ENCODE assay signal across 10 cellular contexts in the genomic region with DNA sequence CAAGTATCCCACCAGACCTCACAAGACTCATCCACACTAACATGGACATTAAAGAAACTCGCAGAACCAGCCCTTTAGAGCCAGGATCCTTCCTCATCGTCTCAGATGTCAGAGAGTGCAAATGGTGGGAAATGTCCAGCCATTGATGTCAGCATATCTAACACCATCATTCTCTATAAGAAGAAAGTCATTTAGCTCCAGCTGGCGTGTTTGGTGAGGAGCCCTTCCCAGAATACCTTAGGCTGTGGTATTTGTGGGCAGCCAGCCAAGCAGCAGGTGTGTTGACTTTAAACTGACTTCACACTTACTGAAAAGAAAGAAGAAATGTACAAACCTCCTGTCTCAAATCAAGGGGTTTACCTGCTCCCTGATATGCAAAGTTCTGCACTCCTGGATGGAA. TPM values are rescaled to one million over a fixed set of nuclear protein-coding genes. Genes with fewer than 3 reads are reported as not detected.
A peak's percentile ranks its signal among the peaks of the same experiment; 100 is the strongest.
DNase-seq lines count a peak whose midpoint lies in the region; ATAC-seq and TF ChIP-seq lines count a peak whose summit lies in the region.
"Had no signal": no experiment of that assay in that cellular context is flagged by ENCODE, and none has a peak within 500 bp of the region (broad histone marks: within the 10 kb centered on the region; RNA-seq: fewer than 3 reads in every experiment).

No MANE protein-coding gene starts in this region.

- H3K4me3 ChIP-seq in Peyer's patch, result no peak overlapping the region
- no peak overlapping the region for H3K4me3 ChIP-seq in prostate gland
- no peak overlapping the region for H3K4me3 ChIP-seq in ascending aorta

- peaks cover 0 to 81% (median 0%) of the 10 kb centered on the region in 3 donors for H3K36me3 ChIP-seq in Peyer's patch
- H3K36me3 ChIP-seq in prostate gland, result peaks cover 2 to 9% of the 10 kb centered on the region in 2 donors
- H3K36me3 ChIP-seq in ascending aorta, result peaks cover 68 to 89% of the 10 kb centered on the region in 2 donors

- 60% methylated on average over 3 of the region's 3 CpGs for WGBS in prostate gland

- peak overlapping the region; percentile 70 for H3K4me3 Mint-ChIP-seq in activated naive CD4-positive, alpha-beta T cell treated with anti-CD3 and anti-CD28 coated beads, Interleukin-2, amount 50 U/mL, for 24 hours

- ATAC-seq in GM21390 (IDR thresholded peaks at IDR 0.05; ENCODE audit: unreplicated experiment) (no peak), GM21423 (IDR thresholded peaks at IDR 0.05; ENCODE audit: unreplicated experiment) (no peak), GM21526 (IDR thresholded peaks at IDR 0.05; ENCODE audit: low FRiP score, unreplicated experiment) (no peak)

- H3K4me1 Mint-ChIP-seq in activated naive CD4-positive, alpha-beta T cell treated with anti-CD3 and anti-CD28 coated beads, Interleukin-2, amount 50 U/mL, for 24 hours, result peaks cover 63% of the 10 kb centered on the region

- TF ChIP-seq CTCF in Peyer's patch (IDR thresholded peaks at IDR 0.05) (no peak), prostate gland (IDR thresholded peaks at IDR 0.05) (no peak), ascending aorta (IDR thresholded peaks at IDR 0.05) (no peak)

- H3K27me3 Mint-ChIP-seq in activated naive CD4-positive, alpha-beta T cell treated with anti-CD3 and anti-CD28 coated beads, Interleukin-2, amount 50 U/mL, for 24 hours, result no peaks in the 10 kb centered on the region

- peak overlapping the region in 2 of 4 donors; percentile 20 to 29 for H3K27ac ChIP-seq in Peyer's patch
- no peak overlapping the region for H3K27ac ChIP-seq in prostate gland
- H3K27ac ChIP-seq in ascending aorta, result peak overlapping the region in 1 of 2 donors; percentile 40
- H3K27ac ChIP-seq: C4-2B had no signal

- DNase-seq in DMS79 treated with DMSO at 0.1 percent for 48 hours (lab: John Stamatoyannopoulos, UW) (peak; percentile 70), Peyer's patch (peak; percentile 37 to 79 (median 69)), prostate gland (ENCODE audit: low spot score) (peak; percentile 72), ascending aorta (ENCODE audit: low spot score in 2 of 2) (no peak)
- DNase-seq: NCI-H1694 treated with DMSO at 0.1 percent for 48 hours had no signal

- no peaks in the 10 kb centered on the region for H3K9me3 Mint-ChIP-seq in activated naive CD4-positive, alpha-beta T cell treated with anti-CD3 and anti-CD28 coated beads, Interleukin-2, amount 50 U/mL, for 24 hours

- H3K27me3 ChIP-seq in Peyer's patch (no peaks in the 10 kb centered on the region), prostate gland (replicated peaks; ENCODE audit: insufficient read depth) (no peaks in the 10 kb centered on the region), ascending aorta (no peaks in the 10 kb centered on the region)

- H3K4me1 ChIP-seq in Peyer's patch (peaks cover 0 to 25% (median 3%) of the 10 kb centered on the region in 4 donors), prostate gland (replicated peaks) (peaks cover 5% of the 10 kb centered on the region), ascending aorta (peaks cover 0 to 16% of the 10 kb centered on the region in 2 donors)

- intact Hi-C loops in prostate gland (cut with DNase I) (no loop called here), ascending aorta (cut with DNase I) (no loop called here)

- H3K9me3 ChIP-seq in Peyer's patch (no peaks in the 10 kb centered on the region), prostate gland (no peaks in the 10 kb centered on the region), ascending aorta (no peaks in the 10 kb centered on the region)

- H3K36me3 Mint-ChIP-seq in activated naive CD4-positive, alpha-beta T cell treated with anti-CD3 and anti-CD28 coated beads, Interleukin-2, amount 50 U/mL, for 24 hours, result peaks cover 37% of the 10 kb centered on the region

- TF ChIP-seq POLR2A in Peyer's patch (IDR thresholded peaks at IDR 0.05) (no peak), prostate gland (IDR thresholded peaks at IDR 0.05) (no peak)

- peak overlapping the region; percentile 96 for H3K27ac Mint-ChIP-seq in activated naive CD4-positive, alpha-beta T cell treated with anti-CD3 and anti-CD28 coated beads, Interleukin-2, amount 50 U/mL, for 24 hours

RNA-seq across cellular contexts. Expression of a gene that starts 17.3 kb away (rescaled TPM):
- total RNA-seq in Peyer's patch (10 to 100 TPM; 35.8 to 51.2 (median 43.8) TPM), prostate gland (10 to 100 TPM; 33.1 to 56.7 TPM), ascending aorta (56.2 TPM)

RNA-seq across cellular contexts. Expression of a gene that starts 35.1 kb away (rescaled TPM):
- total RNA-seq in Peyer's patch (1 to 10 TPM in 3 of 4 donors, not detected in 1; 1.7 to 3.6 (median 2.5) TPM), prostate gland (1 to 10 TPM in 1 of 2 donors, under 1 TPM in 1; 0.96 to 1.2 TPM), ascending aorta (2.1 TPM)

RNA-seq across cellular contexts. Expression of a gene that starts 48.9 kb away (rescaled TPM):
- total RNA-seq in Peyer's patch (not detected), prostate gland (not detected), ascending aorta (not detected)

Comparison
In these comparisons a context has a peak if more than half of its experiments do, and no peak if none do; other contexts are left out.
1. DNase-seq: peak in DMS79 treated with DMSO at 0.1 percent for 48 hours (single experiment), Peyer's patch (3 of 3) and prostate gland (single experiment); none in ascending aorta (0 of 2).